Comparison of ENCODE assay signal across 21 cellular contexts in the genomic region with DNA sequence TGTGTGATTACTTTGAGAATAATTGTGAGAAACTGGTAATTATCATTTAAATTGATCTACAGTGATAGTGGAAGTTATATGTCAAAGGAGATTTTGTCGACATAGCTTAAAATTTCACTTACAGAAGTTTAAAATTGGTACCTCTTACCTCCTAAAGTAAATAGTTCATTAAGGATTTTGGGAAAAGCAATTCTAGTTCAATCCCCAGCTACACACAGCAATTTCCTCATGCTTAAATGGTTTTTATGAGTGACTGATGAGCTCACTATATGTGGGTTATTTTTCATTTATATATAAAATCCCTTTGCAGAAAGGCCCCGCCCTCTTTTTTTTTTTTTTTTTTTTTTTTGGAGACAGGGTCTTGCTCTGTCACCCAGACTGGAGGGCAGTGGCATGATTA. TPM values are rescaled to one million over a fixed set of nuclear protein-coding genes. Genes with fewer than 3 reads are reported as not detected.
A peak's percentile ranks its signal among the peaks of the same experiment; 100 is the strongest.
DNase-seq lines count a peak whose midpoint lies in the region; ATAC-seq and TF ChIP-seq lines count a peak whose summit lies in the region.
"Had no signal": no experiment of that assay in that cellular context is flagged by ENCODE, and none has a peak within 500 bp of the region (broad histone marks: within the 10 kb centered on the region; RNA-seq: fewer than 3 reads in every experiment).

No MANE protein-coding gene starts in this region.

- no peaks in the 10 kb centered on the region for H3K27me3 Mint-ChIP-seq in activated naive CD8-positive, alpha-beta T cell
- H3K27me3 Mint-ChIP-seq in activated naive CD8-positive, alpha-beta T cell treated with anti-CD3 and anti-CD28 coated beads for 36 hours, result no peaks in the 10 kb centered on the region
- H3K27me3 Mint-ChIP-seq in central memory CD8-positive, alpha-beta T cell, result no peaks in the 10 kb centered on the region
- H3K27me3 Mint-ChIP-seq: activated naive CD4-positive, alpha-beta T cell treated with anti-CD3 and anti-CD28 coated beads, Interleukin-2, amount 50 U/mL, for 24 hours; naive B cell; type B pancreatic cell had no signal

- H3K36me3 ChIP-seq in Loucy (ENCODE audit: insufficient read depth, low read length) (no peaks in the 10 kb centered on the region), neutrophil (no peaks in the 10 kb centered on the region), gastroesophageal sphincter (no peaks in the 10 kb centered on the region)
- H3K36me3 ChIP-seq: left lung, MG63 had no signal

- no peaks in the 10 kb centered on the region for H3K9me3 Mint-ChIP-seq in activated naive CD8-positive, alpha-beta T cell (ENCODE audit: low read depth)
- peaks cover 4% of the 10 kb centered on the region for H3K9me3 Mint-ChIP-seq in activated naive CD8-positive, alpha-beta T cell treated with anti-CD3 and anti-CD28 coated beads for 36 hours
- H3K9me3 Mint-ChIP-seq in central memory CD8-positive, alpha-beta T cell, result no peaks in the 10 kb centered on the region
- H3K9me3 Mint-ChIP-seq: activated naive CD4-positive, alpha-beta T cell treated with anti-CD3 and anti-CD28 coated beads, Interleukin-2, amount 50 U/mL, for 24 hours; activated T-helper 1 cell treated with anti-CD3 and anti-CD28 coated beads, Interleukin-12 subunit alpha, Interleukin-12 subunit beta, Interleukin-2, Interleukin-4 antibody, amounts not matched to agents 30 ng/mL and 10 ng/mL and 1 ng/mL, durations not matched to agents 14 hours and 24 hours and 36 hours; H9; naive B cell; T-helper 1 cell treated with Interleukin-12 subunit alpha and Interleukin-12 subunit beta and Interleukin-4 antibody, amounts not matched to agents 30 μg/mL and 1 μg/mL, for 36 hours had no signal

- H3K4me2 ChIP-seq in Loucy (ENCODE audit: low read depth, low read length, poor library complexity, severe bottlenecking), result peak overlapping the region; percentile 61

- TF ChIP-seq EP300 in gastroesophageal sphincter (IDR thresholded peaks at IDR 0.05), result no peak

- H3K27ac Mint-ChIP-seq in activated naive CD8-positive, alpha-beta T cell, result peak overlapping the region; percentile 67
- no peak overlapping the region for H3K27ac Mint-ChIP-seq in activated naive CD8-positive, alpha-beta T cell treated with anti-CD3 and anti-CD28 coated beads for 36 hours
- H3K27ac Mint-ChIP-seq in central memory CD8-positive, alpha-beta T cell (ENCODE audit: low read depth), result peak overlapping the region; percentile 50
- H3K27ac Mint-ChIP-seq: activated naive CD4-positive, alpha-beta T cell treated with anti-CD3 and anti-CD28 coated beads, Interleukin-2, amount 50 U/mL, for 24 hours; H9; T-helper 1 cell treated with Interleukin-12 subunit alpha and Interleukin-12 subunit beta and Interleukin-4 antibody, amounts not matched to agents 30 μg/mL and 1 μg/mL, for 36 hours; type B pancreatic cell had no signal

- H3K9me3 ChIP-seq in Loucy (ENCODE audit: insufficient read depth, low read depth, low read length), result no peaks in the 10 kb centered on the region
- H3K9me3 ChIP-seq in neutrophil, result no peaks in the 10 kb centered on the region
- no peaks in the 10 kb centered on the region for H3K9me3 ChIP-seq in gastroesophageal sphincter
- H3K9me3 ChIP-seq: left lung, MG63 had no signal

- H3K27ac ChIP-seq in neutrophil (peak overlapping the region; percentile 0), gastroesophageal sphincter (peak overlapping the region in 1 of 4 donors; percentile 3)
- H3K27ac ChIP-seq: skin epidermis had no signal

- peaks cover 99% of the 10 kb centered on the region for H4K20me1 ChIP-seq in Loucy (ENCODE audit: insufficient read depth, low read length, poor library complexity, severe bottlenecking)

- H3K27me3 ChIP-seq in Loucy (ENCODE audit: insufficient read depth, low read length, poor library complexity, severe bottlenecking) (no peaks in the 10 kb centered on the region), neutrophil (no peaks in the 10 kb centered on the region), gastroesophageal sphincter (no peaks in the 10 kb centered on the region)
- H3K27me3 ChIP-seq: left lung, MG63 had no signal

- no peaks in the 10 kb centered on the region for H3F3A ChIP-seq in Loucy (ENCODE audit: low read depth)

- H3K79me2 ChIP-seq in Loucy (ENCODE audit: insufficient read depth, low read length), result peaks cover 100% of the 10 kb centered on the region

- peaks cover 5% of the 10 kb centered on the region for H3K36me3 Mint-ChIP-seq in activated naive CD8-positive, alpha-beta T cell
- peaks cover 44% of the 10 kb centered on the region for H3K36me3 Mint-ChIP-seq in activated naive CD8-positive, alpha-beta T cell treated with anti-CD3 and anti-CD28 coated beads for 36 hours
- peaks cover 22% of the 10 kb centered on the region for H3K36me3 Mint-ChIP-seq in central memory CD8-positive, alpha-beta T cell (ENCODE audit: insufficient read depth)
- H3K36me3 Mint-ChIP-seq: naive B cell had no signal

- ATAC-seq in central memory CD8-positive, alpha-beta T cell (replicated peaks; ENCODE audit: extremely low read depth, poor library complexity, severe bottlenecking), result no peak
- no peak for ATAC-seq in gastroesophageal sphincter
- ATAC-seq in HG03159 (IDR thresholded peaks at IDR 0.05; ENCODE audit: unreplicated experiment), result no peak

- no peak for TF ChIP-seq POLR2A in gastroesophageal sphincter (IDR thresholded peaks at IDR 0.05)

- H3K4me3 ChIP-seq in Loucy (ENCODE audit: low read length, poor library complexity, severe bottlenecking) (peak overlapping the region; percentile 0), neutrophil (ENCODE audit: low read depth in 1 of 2, low read length in 1 of 2) (no peak overlapping the region), gastroesophageal sphincter (no peak overlapping the region)
- H3K4me3 ChIP-seq: left lung, MG63, skin epidermis had no signal

- 83 to 88% methylated on average over 2 of the region's 2 CpGs for WGBS in gastroesophageal sphincter (ENCODE audit: low coverage in 1 of 2), 2 donors

- no peak for TF ChIP-seq CTCF in Loucy (conservative IDR thresholded peaks at IDR 0.05; ENCODE audit: low read length)
- TF ChIP-seq CTCF in neutrophil (IDR thresholded peaks at IDR 0.05), result no peak
- no peak for TF ChIP-seq CTCF in gastroesophageal sphincter (IDR thresholded peaks at IDR 0.05)

- no peak for DNase-seq in activated naive CD8-positive, alpha-beta T cell treated with anti-CD3 and anti-CD28 coated beads for 36 hours
- DNase-seq in central memory CD8-positive, alpha-beta T cell (ENCODE audit: low spot score in 2 of 2), result no peak
- no peak for DNase-seq in SHP77 (lab: John Stamatoyannopoulos, UW)
- DNase-seq: aorta, DMS79 treated with DMSO at 0.1 percent for 48 hours, H9, left lung, MG63, naive B cell, NCI-H1105 treated with DMSO at 0.1 percent for 48 hours, NCI-H526 had no signal

- peak overlapping the region; percentile 8 for H3K4me3 Mint-ChIP-seq in activated naive CD8-positive, alpha-beta T cell
- no peak overlapping the region for H3K4me3 Mint-ChIP-seq in activated naive CD8-positive, alpha-beta T cell treated with anti-CD3 and anti-CD28 coated beads for 36 hours
- peak overlapping the region; percentile 42 for H3K4me3 Mint-ChIP-seq in central memory CD8-positive, alpha-beta T cell
- H3K4me3 Mint-ChIP-seq: activated T-helper 1 cell treated with anti-CD3 and anti-CD28 coated beads, Interleukin-12 subunit alpha, Interleukin-12 subunit beta, Interleukin-2, Interleukin-4 antibody, amounts not matched to agents 30 ng/mL and 10 ng/mL and 1 ng/mL, durations not matched to agents 14 hours and 24 hours and 36 hours; H9; T-helper 1 cell treated with Interleukin-12 subunit alpha and Interleukin-12 subunit beta and Interleukin-4 antibody, amounts not matched to agents 30 μg/mL and 1 μg/mL, for 36 hours; type B pancreatic cell had no signal

- no peak overlapping the region for H3K9ac ChIP-seq in Loucy (ENCODE audit: low read depth, low read length, poor library complexity, severe bottlenecking)

- H3K4me1 Mint-ChIP-seq in activated naive CD8-positive, alpha-beta T cell (ENCODE audit: low read depth), result peaks cover 89% of the 10 kb centered on the region
- H3K4me1 Mint-ChIP-seq in activated naive CD8-positive, alpha-beta T cell treated with anti-CD3 and anti-CD28 coated beads for 36 hours, result peaks cover 77% of the 10 kb centered on the region
- H3K4me1 Mint-ChIP-seq in central memory CD8-positive, alpha-beta T cell, result peaks cover 87% of the 10 kb centered on the region

- H3K4me1 ChIP-seq in Loucy (ENCODE audit: insufficient read depth, low read length, poor library complexity, severe bottlenecking) (peaks cover 44% of the 10 kb centered on the region), neutrophil (ENCODE audit: control insufficient read depth in 1 of 2, insufficient read depth in 1 of 2, low read depth in 1 of 2, low read length in 1 of 2) (peaks cover 50 to 66% of the 10 kb centered on the region in 2 experiments), gastroesophageal sphincter (peaks cover 19 to 100% (median 27%) of the 10 kb centered on the region in 3 donors)

- H3K9me2 ChIP-seq in Loucy (replicated peaks; ENCODE audit: low read depth, low read length), result no peaks in the 10 kb centered on the region

- H2AFZ ChIP-seq in Loucy (ENCODE audit: low read length), result no peak overlapping the region

RNA-seq across cellular contexts. Expression of gene KMT2E, which starts 12.7 kb away (rescaled TPM):
- total RNA-seq in activated naive CD8-positive, alpha-beta T cell treated with anti-CD3 and anti-CD28 coated beads for 36 hours, result 10 to 100 TPM; 58.0 to 62.4 TPM
- 100 to 1,000 TPM in 3 of 4 donors, 10 to 100 TPM in 1; 90.6 to 187 (median 112) TPM for total RNA-seq in gastroesophageal sphincter
